ENCODE assay signal across 8 cellular contexts in the genomic region with DNA sequence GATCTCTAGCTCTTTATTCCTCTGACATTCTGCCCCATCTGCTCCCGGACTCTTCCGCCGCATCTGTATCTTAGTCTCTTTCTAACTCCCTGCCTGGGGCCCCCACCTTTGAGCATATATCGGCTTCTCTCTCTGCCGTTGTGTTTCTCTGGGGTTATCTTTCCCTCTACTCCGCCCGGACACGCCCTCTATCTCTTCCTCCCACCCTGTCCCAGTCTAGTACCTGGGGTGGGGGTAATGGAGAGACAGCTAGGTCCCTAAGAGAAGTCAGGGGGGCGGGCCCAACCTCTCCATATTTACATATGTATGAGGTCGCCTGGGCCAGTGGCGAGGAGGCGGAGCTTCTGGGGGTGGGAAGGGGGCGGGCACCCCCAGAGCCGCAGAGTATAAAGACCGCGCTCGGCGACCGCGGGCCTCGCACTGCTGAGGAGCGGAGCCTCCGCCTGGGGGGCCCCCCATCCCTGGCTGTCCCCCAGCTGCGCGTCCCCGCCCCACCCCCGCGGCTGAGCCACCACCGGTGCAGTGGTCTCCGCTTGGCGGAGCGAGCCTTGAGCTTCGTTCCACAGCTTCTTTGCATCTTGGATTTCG. TPM values are rescaled to one million over a fixed set of nuclear protein-coding genes. Genes with fewer than 3 reads are reported as not detected.
A peak's percentile ranks its signal among the peaks of the same experiment; 100 is the strongest.
DNase-seq lines count a peak whose midpoint lies in the region; ATAC-seq, FAIRE-seq and TF ChIP-seq lines count a peak whose summit lies in the region.

A gene with protein sequence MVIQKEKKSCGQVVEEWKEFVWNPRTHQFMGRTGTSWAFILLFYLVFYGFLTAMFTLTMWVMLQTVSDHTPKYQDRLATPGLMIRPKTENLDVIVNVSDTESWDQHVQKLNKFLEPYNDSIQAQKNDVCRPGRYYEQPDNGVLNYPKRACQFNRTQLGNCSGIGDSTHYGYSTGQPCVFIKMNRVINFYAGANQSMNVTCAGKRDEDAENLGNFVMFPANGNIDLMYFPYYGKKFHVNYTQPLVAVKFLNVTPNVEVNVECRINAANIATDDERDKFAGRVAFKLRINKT (plus strand): TSS at position 418 of the 588 bp plus-strand sequence. CDS start 593 bp downstream, outside the sequence.

- H3K4me1 ChIP-seq in astrocyte (ENCODE audit: insufficient read depth, low read length) (peaks cover 8% of the 10 kb centered on the region), vagina (peaks cover 24% of the 10 kb centered on the region)

- TF ChIP-seq CTCF in astrocyte (IDR thresholded peaks at IDR 0.05; ENCODE audit: insufficient read depth, low read depth, low read length) (no peak), vagina (IDR thresholded peaks at IDR 0.05) (no peak)

- peaks cover 62% of the 10 kb centered on the region for H3K27me3 Mint-ChIP-seq in T-helper 2 cell treated with Interferon-gamma antibody and Interleukin-4, amounts not matched to agents 5 μg/mL and 100 μg/mL, for 36 hours (ENCODE audit: low read depth)
- peaks cover 49% of the 10 kb centered on the region for H3K27me3 Mint-ChIP-seq in astrocyte (ENCODE audit: low read depth, unreplicated experiment)

- peak within 1 kb of the TSS; percentile 89 for H3K4me3 Mint-ChIP-seq in T-helper 2 cell treated with Interferon-gamma antibody and Interleukin-4, amounts not matched to agents 5 μg/mL and 100 μg/mL, for 36 hours
- peak within 1 kb of the TSS; percentile 79 for H3K4me3 Mint-ChIP-seq in astrocyte (ENCODE audit: unreplicated experiment)

- peaks cover 46% of the 10 kb centered on the region for H3K27me3 ChIP-seq in astrocyte (ENCODE audit: insufficient read depth, low read length)
- H3K27me3 ChIP-seq in vagina: peaks cover 14% of the 10 kb centered on the region

- FAIRE-seq in astrocyte (lab: Jason Lieb, UNC): no peak

- peak within 1 kb of the TSS; percentile 52 for H2AFZ ChIP-seq in astrocyte (ENCODE audit: low read depth, low read length)

- peak within 1 kb of the TSS; percentile 22; the same call in 1 of the 2 replicates for H3K4me3 ChIP-seq in Jurkat, Clone E6-1 (ENCODE audit: low read length)
- H3K4me3 ChIP-seq in astrocyte (ENCODE audit: insufficient read depth, low read depth, low read length) (peak within 1 kb of the TSS; percentile 33), vagina (peak within 1 kb of the TSS; percentile 51 to 62)

- ATAC-seq in sciatic nerve (peak; percentile 77), GM19463 (IDR thresholded peaks at IDR 0.05; ENCODE audit: unreplicated experiment) (no peak)

- H3K4me2 ChIP-seq in astrocyte (ENCODE audit: low read length): peak within 1 kb of the TSS; percentile 83

- H3K36me3 ChIP-seq in astrocyte (ENCODE audit: insufficient read depth, low read length) (no peaks in the 10 kb centered on the region), vagina (no peaks in the 10 kb centered on the region)

- H3K9me3 Mint-ChIP-seq in T-helper 2 cell treated with Interferon-gamma antibody and Interleukin-4, amounts not matched to agents 5 μg/mL and 100 μg/mL, for 36 hours: no peaks in the 10 kb centered on the region
- H3K9me3 Mint-ChIP-seq in astrocyte (ENCODE audit: unreplicated experiment): peaks cover 4% of the 10 kb centered on the region

- no peak for TF ChIP-seq POLR2A in vagina (IDR thresholded peaks at IDR 0.05)

- no peaks in the 10 kb centered on the region for H4K20me1 ChIP-seq in astrocyte (ENCODE audit: insufficient read depth, low read length)

- no peak within 1 kb of the TSS for H3K9ac ChIP-seq in astrocyte (ENCODE audit: low read length)

- intact Hi-C loops in sciatic nerve (cut with DNase I): no loop called here
- intact Hi-C loops in vagina (cut with DNase I): no loop called here

- H3K9me3 ChIP-seq in astrocyte (ENCODE audit: insufficient read depth, low read depth, low read length): no peaks in the 10 kb centered on the region
- H3K9me3 ChIP-seq in vagina: no peaks in the 10 kb centered on the region

- no peaks in the 10 kb centered on the region for H3K36me3 Mint-ChIP-seq in T-helper 2 cell treated with Interferon-gamma antibody and Interleukin-4, amounts not matched to agents 5 μg/mL and 100 μg/mL, for 36 hours (ENCODE audit: low read depth)
- peaks cover 2% of the 10 kb centered on the region for H3K36me3 Mint-ChIP-seq in astrocyte (ENCODE audit: low read depth, unreplicated experiment)

- H3K27ac ChIP-seq in astrocyte (ENCODE audit: low read depth, low read length) (no peak within 1 kb of the TSS), vagina (peak within 1 kb of the TSS; percentile 73)

- H3K79me2 ChIP-seq in astrocyte (ENCODE audit: insufficient read depth, low read length): no peaks in the 10 kb centered on the region

- DNase-seq in D341Med (ENCODE audit: low spot score): peak; percentile 91
- DNase-seq in Jurkat, Clone E6-1 (ENCODE audit: low read depth, low spot score): peak; percentile 66
- peak; percentile 69 for DNase-seq in T-helper 2 cell treated with Interferon-gamma antibody and Interleukin-4, amounts not matched to agents 5 μg/mL and 100 μg/mL, for 36 hours (ENCODE audit: low spot score)
- DNase-seq in astrocyte (ENCODE audit: low read depth): no peak
- DNase-seq in iPS DF 19.7 (ENCODE audit: low read depth, low spot score): peak; percentile 92
- DNase-seq in sciatic nerve (ENCODE audit: low spot score): peak; percentile 80
- DNase-seq in vagina (ENCODE audit: extremely low spot score in 2 of 2): no peak

- peaks cover 14% of the 10 kb centered on the region for H3K4me1 Mint-ChIP-seq in T-helper 2 cell treated with Interferon-gamma antibody and Interleukin-4, amounts not matched to agents 5 μg/mL and 100 μg/mL, for 36 hours (ENCODE audit: low read depth)
- H3K4me1 Mint-ChIP-seq in astrocyte (ENCODE audit: low read depth, unreplicated experiment): peaks cover 4% of the 10 kb centered on the region

- H3K27ac Mint-ChIP-seq in T-helper 2 cell treated with Interferon-gamma antibody and Interleukin-4, amounts not matched to agents 5 μg/mL and 100 μg/mL, for 36 hours: no peak within 1 kb of the TSS
- H3K27ac Mint-ChIP-seq in astrocyte (ENCODE audit: unreplicated experiment): no peak within 1 kb of the TSS

RNA-seq across cellular contexts. Expression of the gene that starts here (rescaled TPM):
- polyA plus RNA-seq in Jurkat, Clone E6-1 (2012; ENCODE audit: insufficient read depth, insufficient read length): not detected
- total RNA-seq in astrocyte: 0.65 and 0.89 TPM in 2 replicates
- 14.3 TPM for total RNA-seq in sciatic nerve
- total RNA-seq in vagina: 2.7 TPM

Comparison
In these comparisons a context has a peak if more than half of its experiments do, and no peak if none do; other contexts are left out.
1. DNase-seq: peak in D341Med (single experiment), Jurkat, Clone E6-1 (single experiment), T-helper 2 cell treated with Interferon-gamma antibody and Interleukin-4, amounts not matched to agents 5 μg/mL and 100 μg/mL, for 36 hours (single experiment), iPS DF 19.7 (single experiment) and sciatic nerve (single experiment); none in astrocyte (single experiment) and vagina (0 of 2).
2. Peak in every context shown above with its lines, with median percentiles within 50 percentile points of each other: H3K4me3 ChIP-seq.